In genomic region chr19:44207126-44207803, GRCh38 we compare ENCODE assay signal across 8 cellular contexts. TPM values are rescaled to one million over a fixed set of nuclear protein-coding genes. Genes with fewer than 3 reads are reported as not detected.
DNase-seq lines count a peak whose midpoint lies in the region; ATAC-seq and TF ChIP-seq lines count a peak whose summit lies in the region.

No MANE protein-coding gene starts in this region.

- no peaks in the 10 kb centered on the region for H3K9me3 ChIP-seq in vagina

- intact Hi-C loops in vagina (cut with DNase I) = no loop called here

- H3K27ac ChIP-seq in vagina = peak overlapping the region; percentile 78

- no peaks in the 10 kb centered on the region for H3K36me3 ChIP-seq in vagina

- H3K4me1 ChIP-seq in vagina = peaks cover 9% of the 10 kb centered on the region

- H3K4me3 ChIP-seq in GM12864 (ENCODE audit: low read depth, low read length) = peak overlapping the region; percentile 65
- H3K4me3 ChIP-seq in vagina = peak overlapping the region; percentile 63 to 64

- DNase-seq in GM12864 (ENCODE audit: low read depth) = peak; percentile 86
- peak; percentile 93 for DNase-seq in NCI-H1436 (lab: John Stamatoyannopoulos, UW)
- DNase-seq in T1000 (lab: John Stamatoyannopoulos, UW) = peak; percentile 87
- DNase-seq in astrocyte of the hippocampus (ENCODE audit: low read depth, low spot score) = peak; percentile 95
- DNase-seq in hepatic stellate cell (ENCODE audit: low spot score) = peak; percentile 91
- peak; percentile 93 for DNase-seq in putamen (ENCODE audit: low spot score)
- DNase-seq in vagina (ENCODE audit: extremely low spot score in 2 of 2) = peak in 1 of 2 donors; percentile 86

- TF ChIP-seq CTCF in GM12864 (IDR thresholded peaks at IDR 0.05; ENCODE audit: low read depth, low read length, missing control alignments) = no peak
- TF ChIP-seq CTCF in vagina (IDR thresholded peaks at IDR 0.05) = no peak

- TF ChIP-seq POLR2A in vagina (IDR thresholded peaks at IDR 0.05) = no peak

- ATAC-seq in HG02759 (IDR thresholded peaks at IDR 0.05; ENCODE audit: unreplicated experiment) = peak; percentile 97

- H3K27me3 ChIP-seq in vagina = no peaks in the 10 kb centered on the region

RNA-seq across cellular contexts. Expression of gene ZNF227, which starts 5.1 kb away (rescaled TPM):
- total RNA-seq in vagina = 14.2 TPM

RNA-seq across cellular contexts. Expression of gene ZNF226, which starts 42.4 kb away (rescaled TPM):
- total RNA-seq in vagina = 11.8 TPM

RNA-seq across cellular contexts. Expression of gene ZNF233, which starts 52.4 kb away (rescaled TPM):
- total RNA-seq in vagina = not detected
